Comparison of ENCODE assay signal across 8 cellular contexts in genomic region chr7:18496336-18496700, GRCh38. TPM values are rescaled to one million over a fixed set of nuclear protein-coding genes. Genes with fewer than 3 reads are reported as not detected.
A peak's percentile ranks its signal among the peaks of the same experiment; 100 is the strongest.
DNase-seq lines count a peak whose midpoint lies in the region; ATAC-seq and TF ChIP-seq lines count a peak whose summit lies in the region.

No MANE protein-coding gene starts in this region.

- CTCF ChIA-PET in A673 (lab: Charles Lee) = interaction anchor here (1.0 kb wide), 1 partner anchor 74 kb away, joined by 3 read pairs; no protein-coding TSS in a partner anchor

- ATAC-seq in GM21717 (IDR thresholded peaks at IDR 0.05; ENCODE audit: unreplicated experiment) = peak; percentile 8

- peak overlapping the region; percentile 48 for H3K9ac ChIP-seq in adipocyte (ENCODE audit: low read length)

- POLR2A ChIA-PET in A673 (lab: Charles Lee; ENCODE audit: low non-redundant PET) = no interaction called here

- H3K9me3 ChIP-seq in A673 (ENCODE audit: low read depth, low read length, poor library complexity, severe bottlenecking) (no peaks in the 10 kb centered on the region), adipocyte (ENCODE audit: control insufficient read depth, low read length) (no peaks in the 10 kb centered on the region)

- TF ChIP-seq CTCF in A673 (conservative IDR thresholded peaks at IDR 0.05; ENCODE audit: low read depth, low read length) = no peak

- H3K27ac ChIP-seq in A673 (ENCODE audit: low read depth, low read length, poor library complexity, severe bottlenecking) = peak overlapping the region; percentile 63

- no peak for DNase-seq in A673 (ENCODE audit: low spot score)
- peak; percentile 17 for DNase-seq in adipocyte (ENCODE audit: low read depth)
- peak; percentile 69 for DNase-seq in midbrain (lab: John Stamatoyannopoulos, UW)
- no peak for DNase-seq in 8988T
- no peak for DNase-seq in RKO (ENCODE audit: low spot score)
- DNase-seq in ureter (ENCODE audit: low spot score) = no peak
- DNase-seq in SW 1271 (lab: John Stamatoyannopoulos, UW) = no peak

- BruUV-seq in A673 (replicated peaks; lab: Mats Ljungman, UMichigan) = no TSS peak

- intact Hi-C loops in A673 (cut with micrococcal nuclease; ENCODE audit: unreplicated experiment) = loop anchor here (5.0 kb wide), 1 partner anchor 139 kb away; no protein-coding TSS in a partner anchor

- H3K36me3 ChIP-seq in A673 (ENCODE audit: insufficient read depth, low read length, poor library complexity, severe bottlenecking) (no peaks in the 10 kb centered on the region), adipocyte (ENCODE audit: control insufficient read depth, insufficient read depth, low read length, severe bottlenecking) (no peaks in the 10 kb centered on the region)

- peaks cover 24% of the 10 kb centered on the region for H3K4me1 ChIP-seq in A673 (ENCODE audit: insufficient read depth, low read length, poor library complexity, severe bottlenecking)
- H3K4me1 ChIP-seq in adipocyte (ENCODE audit: control insufficient read depth, insufficient read depth, low read length) = peaks cover 30% of the 10 kb centered on the region

- H3K27me3 ChIP-seq in A673 (replicated peaks; ENCODE audit: insufficient read depth, low read depth, low read length, poor library complexity) (no peaks in the 10 kb centered on the region), adipocyte (replicated peaks; ENCODE audit: control insufficient read depth, insufficient read depth, low read length) (no peaks in the 10 kb centered on the region)

- peak overlapping the region; percentile 48 for H3K4me3 ChIP-seq in A673 (ENCODE audit: low read depth, low read length, poor library complexity, severe bottlenecking)
- peak overlapping the region; percentile 76 for H3K4me3 ChIP-seq in adipocyte (ENCODE audit: low read length)

RNA-seq across cellular contexts. Expression of gene HDAC9, which starts 0.8 kb away (rescaled TPM):
- total RNA-seq in A673 (2021) (28.3 and 31.9 TPM in 2 replicates), ureter (20.0 TPM)

Comparison
In these comparisons a context has a peak if more than half of its experiments do, and no peak if none do; other contexts are left out.
1. DNase-seq: peak in adipocyte (single experiment) and midbrain (single experiment); none in A673 (single experiment), 8988T (single experiment), RKO (single experiment), ureter (single experiment) and SW 1271 (0 of 2).